20 cellular contexts compared by ENCODE assay signal in the genomic region with DNA sequence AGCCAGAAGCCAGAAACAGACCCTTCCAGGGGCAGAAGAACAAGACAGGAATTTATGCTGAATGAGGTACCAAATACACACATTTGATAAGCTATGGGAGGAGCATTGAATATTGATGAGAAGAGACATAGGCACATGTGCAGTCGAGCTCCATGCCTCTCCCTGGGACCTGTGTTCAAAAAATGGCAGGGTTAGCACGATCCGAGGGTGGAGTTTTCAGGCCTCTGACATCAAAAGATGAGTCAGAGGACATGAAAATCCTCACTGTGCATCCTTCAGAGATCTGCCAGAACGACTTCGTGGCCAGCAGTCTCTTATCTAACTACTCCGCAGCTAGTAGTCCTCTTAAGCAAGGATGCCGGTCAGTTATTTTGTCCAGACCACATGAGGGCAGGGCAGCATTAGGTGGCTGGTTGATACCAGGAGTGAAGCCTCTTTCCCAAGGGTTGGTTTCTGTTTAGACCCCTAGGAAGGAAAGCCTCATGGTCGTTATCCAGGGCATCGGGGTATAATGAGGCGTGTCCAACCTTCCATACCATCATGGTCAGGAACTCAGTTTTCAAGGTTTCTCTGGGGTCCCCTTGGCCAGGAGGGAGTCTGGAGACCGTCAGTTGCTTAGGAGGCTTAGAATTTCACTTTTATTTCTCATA. TPM values are rescaled to one million over a fixed set of nuclear protein-coding genes. Genes with fewer than 3 reads are reported as not detected.
DNase-seq lines count a peak whose midpoint lies in the region; ATAC-seq and TF ChIP-seq lines count a peak whose summit lies in the region.
"Had no signal": no experiment of that assay in that cellular context is flagged by ENCODE, and none has a peak within 500 bp of the region (broad histone marks: within the 10 kb centered on the region; RNA-seq: fewer than 3 reads in every experiment).

No MANE protein-coding gene starts in this region.

- H3K18ac ChIP-seq in IMR-90 (ENCODE audit: low read depth, low read length), result no peak overlapping the region

- H3K9me2 ChIP-seq in MM.1S (replicated peaks; ENCODE audit: insufficient read depth, low read length), result no peaks in the 10 kb centered on the region

- H3K9me3 ChIP-seq in IMR-90 (ENCODE audit: control insufficient read depth, insufficient read depth, low read length) (no peaks in the 10 kb centered on the region; the same call in 1 of the 2 replicates), body of pancreas (no peaks in the 10 kb centered on the region), heart right ventricle (no peaks in the 10 kb centered on the region), MM.1S (replicated peaks; ENCODE audit: insufficient read depth, low read length) (no peaks in the 10 kb centered on the region)
- H3K9me3 ChIP-seq: spleen, thoracic aorta had no signal

- H3K56ac ChIP-seq in IMR-90 (ENCODE audit: extremely low read depth, insufficient read depth, low read length), result no peak overlapping the region

- peak; percentile 49 for DNase-seq in IMR-90
- DNase-seq in body of pancreas, result peak in 1 of 4 donors; percentile 13
- DNase-seq in heart right ventricle, result no peak
- peak; percentile 81 for DNase-seq in posterior vena cava (ENCODE audit: low spot score)
- DNase-seq in dedifferentiated amniotic fluid mesenchymal stem cell (ENCODE audit: extremely low spot score), result no peak
- no peak for DNase-seq in MM.1S
- no peak for DNase-seq in NCI-H1092 treated with DMSO at 0.1 percent for 48 hours (lab: John Stamatoyannopoulos, UW)
- no peak for DNase-seq in KBM-7
- DNase-seq: activated gamma-delta T cell, AML-193, anterior cingulate cortex, COR-L47, hippocampal formation, NCI-H1417 treated with DMSO at 0.1 percent for 48 hours, NCI-H2171, nucleus accumbens, SIG-M5, spleen had no signal

- H3K79me2 ChIP-seq in MM.1S (ENCODE audit: low read length), result no peaks in the 10 kb centered on the region

- no peak overlapping the region for H3K14ac ChIP-seq in IMR-90 (replicated peaks; ENCODE audit: low read depth, low read length)

- H2AFZ ChIP-seq in IMR-90 (replicated peaks; ENCODE audit: low read length, poor library complexity) (no peak overlapping the region), MM.1S (ENCODE audit: low read length) (no peak overlapping the region)

- no peak overlapping the region for H2BK120ac ChIP-seq in IMR-90 (ENCODE audit: low read depth, low read length)

- no peak overlapping the region for H4K5ac ChIP-seq in IMR-90 (ENCODE audit: low read depth, low read length)

- H3K4me1 ChIP-seq in IMR-90 (ENCODE audit: control insufficient read depth, insufficient read depth, low read length) (no peaks in the 10 kb centered on the region), body of pancreas (peaks cover 9% of the 10 kb centered on the region), heart right ventricle (peaks cover 0 to 7% (median 0%) of the 10 kb centered on the region in 9 donors), MM.1S (ENCODE audit: low read length) (no peaks in the 10 kb centered on the region)
- H3K4me1 ChIP-seq: spleen had no signal

- no peaks in the 10 kb centered on the region for H3F3A ChIP-seq in MM.1S (ENCODE audit: insufficient read depth, low read length)

- dilution Hi-C loops in IMR-90 (cut with HindIII; ENCODE audit: low sequenced_read_pairs, unreplicated experiment), result no loop called here

- ATAC-seq in IMR-90 (ENCODE audit: low read depth) (peak; percentile 21; the same call in 1 of the 2 replicates), body of pancreas (peak; percentile 41), heart right ventricle (peak in 7 of 8 donors; percentile 52 to 77 (median 69))

- H4K91ac ChIP-seq in IMR-90 (ENCODE audit: insufficient read depth, low read depth, low read length), result no peak overlapping the region

- 100% methylated on average over 2 of the region's 11 CpGs; no CpG with 5 or more reads in 1 of the 2 experiments for WGBS in IMR-90 (ENCODE audit: extremely low coverage in 2 of 2, insufficient read length in 1 of 2), 2 experiments
- WGBS in body of pancreas, 2 donors, result 77 to 84% methylated on average over 11 of the region's 11 CpGs
- WGBS in heart right ventricle, 2 donors, result 56 to 64% methylated on average over 11 of the region's 11 CpGs

- H3K4me2 ChIP-seq in IMR-90 (ENCODE audit: low read depth, low read length), result no peak overlapping the region
- no peak overlapping the region for H3K4me2 ChIP-seq in MM.1S (ENCODE audit: low read depth, low read length)

- H3K36me3 ChIP-seq in IMR-90 (ENCODE audit: control insufficient read depth, insufficient read depth, low read length), result no peaks in the 10 kb centered on the region
- no peaks in the 10 kb centered on the region for H3K36me3 ChIP-seq in body of pancreas (replicated peaks in 1 of 2; ENCODE audit: insufficient read depth in 1 of 2, low read depth in 2 of 2)
- H3K36me3 ChIP-seq in heart right ventricle, result no peaks in the 10 kb centered on the region
- no peaks in the 10 kb centered on the region for H3K36me3 ChIP-seq in MM.1S (replicated peaks; ENCODE audit: insufficient read depth, low read length)
- H3K36me3 ChIP-seq: spleen, thoracic aorta had no signal

- H3K27ac ChIP-seq in IMR-90 (ENCODE audit: insufficient read depth, low read length) (no peak overlapping the region), body of pancreas (no peak overlapping the region), heart right ventricle (no peak overlapping the region), MM.1S (ENCODE audit: low read length) (no peak overlapping the region)
- H3K27ac ChIP-seq: epithelial cell of prostate, spleen, thoracic aorta had no signal

- H4K8ac ChIP-seq in IMR-90 (ENCODE audit: low read depth in 2 of 2, low read length in 2 of 2), result no peak overlapping the region

- no peak for TF ChIP-seq RAD21 in IMR-90 (IDR thresholded peaks at IDR 0.05; ENCODE audit: low read length)

- no peak overlapping the region for H2BK20ac ChIP-seq in IMR-90 (ENCODE audit: low read depth, low read length)

- no peak overlapping the region for H2AK5ac ChIP-seq in IMR-90 (ENCODE audit: low read depth, low read length)

- TF ChIP-seq POLR2A in IMR-90 (IDR thresholded peaks at IDR 0.05; ENCODE audit: low read depth, low read length) (no peak), body of pancreas (IDR thresholded peaks at IDR 0.05) (no peak)

- H3K9me1 ChIP-seq in IMR-90 (ENCODE audit: insufficient read depth, low read length), result no peaks in the 10 kb centered on the region

- H3K9ac ChIP-seq in IMR-90 (ENCODE audit: low read depth, low read length) (no peak overlapping the region), MM.1S (ENCODE audit: low read length) (no peak overlapping the region)

- no peak overlapping the region for H3K4ac ChIP-seq in IMR-90 (ENCODE audit: low read depth, low read length)

- no peaks in the 10 kb centered on the region for H3K79me1 ChIP-seq in IMR-90 (ENCODE audit: low read depth in 1 of 2, low read length in 2 of 2)

- H3K27me3 ChIP-seq in IMR-90 (ENCODE audit: control insufficient read depth, insufficient read depth, low read length), result no peaks in the 10 kb centered on the region; the same call in 1 of the 2 replicates
- H3K27me3 ChIP-seq in body of pancreas, result no peaks in the 10 kb centered on the region
- no peaks in the 10 kb centered on the region for H3K27me3 ChIP-seq in heart right ventricle
- no peaks in the 10 kb centered on the region for H3K27me3 ChIP-seq in MM.1S (replicated peaks; ENCODE audit: insufficient read depth, low read length)
- H3K27me3 ChIP-seq: spleen had no signal

- no peak overlapping the region for H2AK9ac ChIP-seq in IMR-90 (replicated peaks; ENCODE audit: low read depth, low read length, poor library complexity)

- POLR2A ChIA-PET in IMR-90 (lab: Charles Lee; ENCODE audit: unreplicated experiment), result no interaction called here

- H3K4me3 ChIP-seq in IMR-90 (ENCODE audit: insufficient read depth, low read depth, low read length) (no peak overlapping the region), body of pancreas (no peak overlapping the region), heart right ventricle (no peak overlapping the region), MM.1S (ENCODE audit: low read length) (no peak overlapping the region)
- H3K4me3 ChIP-seq: spleen, thoracic aorta had no signal

- H4K20me1 ChIP-seq in IMR-90 (ENCODE audit: insufficient read depth, low read length) (no peaks in the 10 kb centered on the region), MM.1S (ENCODE audit: insufficient read depth, low read length) (no peaks in the 10 kb centered on the region)

- no TSS peak for BruUV-seq in IMR-90 (replicated peaks; lab: Mats Ljungman, UMichigan)

- TF ChIP-seq CTCF in IMR-90 (conservative IDR thresholded peaks at IDR 0.05; ENCODE audit: low read depth, low read length) (0 out of 2 replicates have a peak, but pooled peaks have one; percentile 1), body of pancreas (IDR thresholded peaks at IDR 0.05) (no peak), heart right ventricle (IDR thresholded peaks at IDR 0.05) (peak in 6 of 9 donors; percentile 11 to 41 (median 30)), MM.1S (IDR thresholded peaks at IDR 0.05; ENCODE audit: low read length) (no peak)

- CTCF ChIA-PET in IMR-90 (lab: Yijun Ruan, JAX), result interaction anchor here (0.6 kb wide), 1 partner anchor 45 kb away, joined by 3 read pairs; no protein-coding TSS in a partner anchor

- no peak overlapping the region for H2BK15ac ChIP-seq in IMR-90 (ENCODE audit: low read depth, low read length)

- in situ Hi-C loops in IMR-90 (cut with MboI; ENCODE audit: low sequenced_read_pairs), result no loop called here
- in situ Hi-C loops in KBM-7 (cut with MboI; ENCODE audit: low pct_unique_long_range_greater_than_20kb, low sequenced_read_pairs), result no loop called here

- no peak overlapping the region for H2BK5ac ChIP-seq in IMR-90 (ENCODE audit: low read depth, low read length, poor library complexity, severe bottlenecking)

- intact Hi-C loops in IMR-90 (cut with micrococcal nuclease) (no loop called here), body of pancreas (cut with DNase I) (no loop called here), heart right ventricle (cut with DNase I) (no loop called here), posterior vena cava (cut with DNase I) (no loop called here)

- H3K23ac ChIP-seq in IMR-90 (ENCODE audit: low read depth, low read length), result no peak overlapping the region

RNA-seq across cellular contexts. Expression of gene CMBL, which starts 11.6 kb away (rescaled TPM):
- total RNA-seq in IMR-90 (2012; rRNA removed) (5.0 and 5.8 TPM in 2 replicates), body of pancreas (1 to 10 TPM; 4.4 to 4.9 TPM), heart right ventricle (10 to 100 TPM; 32.2 to 53.4 (median 45.3) TPM), posterior vena cava (10 to 100 TPM; 11.8 to 20.4 TPM)
- polyA plus RNA-seq in IMR-90 (2012; rRNA removed) (25.9 and 26.3 TPM in 2 replicates), heart right ventricle (10 to 100 TPM; 12.0 to 24.3 TPM)
- 7.6 and 31.9 TPM in 2 replicates for polyA plus RNA-seq in IMR-90 (2012; cell fraction: cytosol; rRNA removed)
- 6.3 and 8.1 TPM in 2 replicates for polyA plus RNA-seq in IMR-90 (2012; cell fraction: nucleus; rRNA removed; ENCODE audit: low replicate concordance)

RNA-seq across cellular contexts. Expression of gene MARCHF6, which starts 34.2 kb away (rescaled TPM):
- total RNA-seq in IMR-90 (2012; rRNA removed), result 55.2 and 71.4 TPM in 2 replicates
- polyA plus RNA-seq in IMR-90 (2012; rRNA removed), result 45.9 and 62.6 TPM in 2 replicates
- 13.2 and 14.4 TPM in 2 replicates for polyA plus RNA-seq in IMR-90 (2012; cell fraction: cytosol; rRNA removed)
- polyA plus RNA-seq in IMR-90 (2012; cell fraction: nucleus; rRNA removed; ENCODE audit: low replicate concordance), result 65.9 and 496 TPM in 2 replicates
- 100 to 1,000 TPM in 1 of 2 donors, 10 to 100 TPM in 1; 76.5 to 116 TPM for total RNA-seq in body of pancreas
- 100 to 1,000 TPM; 169 to 210 (median 185) TPM for total RNA-seq in heart right ventricle
- 100 to 1,000 TPM in 1 of 2 donors, 10 to 100 TPM in 1; 30.4 to 137 TPM for polyA plus RNA-seq in heart right ventricle
- total RNA-seq in posterior vena cava, result 100 to 1,000 TPM; 116 to 127 TPM

Comparison
In these comparisons a context has a peak if more than half of its experiments do, and no peak if none do; other contexts are left out.
1. DNase-seq: peak in IMR-90 (single experiment) and posterior vena cava (single experiment); none in heart right ventricle (0 of 2), dedifferentiated amniotic fluid mesenchymal stem cell (single experiment), MM.1S (single experiment), NCI-H1092 treated with DMSO at 0.1 percent for 48 hours (single experiment) and KBM-7 (single experiment).
2. CTCF ChIP-seq: peak in IMR-90 (single experiment) and heart right ventricle (6 of 9); none in body of pancreas (0 of 7) and MM.1S (single experiment).
3. Peak in every context shown above with its lines, with median percentiles within 50 percentile points of each other: ATAC-seq.